In the genomic region with DNA sequence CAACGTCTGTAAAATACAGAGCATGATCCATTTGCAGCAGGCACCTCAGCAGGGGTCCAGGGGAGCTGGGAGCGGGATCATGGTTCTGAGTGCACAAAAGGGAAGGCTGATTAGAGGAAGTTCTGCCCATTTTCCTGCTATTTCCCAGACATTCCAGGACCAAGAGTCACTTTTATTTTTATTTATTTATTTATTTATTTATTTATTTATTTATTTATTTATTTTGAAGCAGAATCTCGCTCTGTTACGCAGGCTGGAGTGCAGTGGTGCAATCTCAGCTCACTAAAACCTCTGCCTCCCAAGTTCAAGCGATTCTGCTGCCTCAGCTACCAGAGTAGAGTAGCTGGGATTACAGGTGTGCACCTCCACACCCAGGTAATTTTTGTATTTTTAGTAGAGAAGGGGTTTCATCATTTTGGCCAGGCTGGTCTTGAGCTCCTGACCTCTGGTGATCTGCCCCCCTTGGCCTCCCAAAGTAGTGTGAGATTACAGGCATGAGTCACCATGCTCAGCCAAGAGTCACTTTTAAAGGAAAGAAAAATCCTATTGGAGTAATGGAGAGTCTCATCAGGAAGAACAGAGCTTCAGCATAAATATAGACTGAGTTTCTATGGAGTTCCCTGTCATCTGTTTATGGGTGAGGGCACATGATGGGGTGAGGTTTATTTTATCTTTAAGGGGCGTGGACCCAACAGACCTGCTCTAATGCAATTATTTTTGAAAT, we compare ENCODE assay signal across 20 cellular contexts.
"Had no signal": no experiment of that assay in that cellular context is flagged by ENCODE, and none has a peak within 500 bp of the region (broad histone marks: within the 10 kb centered on the region; RNA-seq: fewer than 3 reads in every experiment).

No MANE protein-coding gene starts in this region.

- H3K4me1 ChIP-seq: adrenal gland, parathyroid adenoma, tibial nerve had no signal

- ATAC-seq: activated naive CD4-positive, alpha-beta T cell treated with anti-CD3 and anti-CD28 coated beads, Interleukin-2, amount 50 U/mL, for 72 hours; left lobe of liver; naive thymus-derived CD4-positive, alpha-beta T cell had no signal

- H3K4me3 ChIP-seq: adrenal gland, cardiac muscle cell, tibial nerve had no signal

- H3K4me1 Mint-ChIP-seq: memory B cell; naive thymus-derived CD4-positive, alpha-beta T cell had no signal

- H3K27ac Mint-ChIP-seq: activated naive CD4-positive, alpha-beta T cell treated with anti-CD3 and anti-CD28 coated beads, Interleukin-2, amount 50 U/mL, for 72 hours; activated T-helper 1 cell treated with anti-CD3 and anti-CD28 coated beads, Interleukin-12 subunit alpha, Interleukin-12 subunit beta, Interleukin-2, Interleukin-4 antibody, amounts not matched to agents 30 ng/mL and 10 ng/mL and 1 ng/mL, durations not matched to agents 14 hours and 24 hours and 36 hours; memory B cell; naive thymus-derived CD4-positive, alpha-beta T cell had no signal

- H3K36me3 Mint-ChIP-seq: activated naive CD4-positive, alpha-beta T cell treated with anti-CD3 and anti-CD28 coated beads, Interleukin-2, amount 50 U/mL, for 72 hours; memory B cell had no signal

- H3K9ac ChIP-seq: parathyroid adenoma had no signal

- H3K27ac ChIP-seq: adrenal gland, cardiac muscle cell, neutrophil, parathyroid adenoma, tibial nerve, WERI-Rb-1 had no signal

- H3K4me3 Mint-ChIP-seq: activated T-helper 1 cell treated with anti-CD3 and anti-CD28 coated beads, Interleukin-12 subunit alpha, Interleukin-12 subunit beta, Interleukin-2, Interleukin-4 antibody, amounts not matched to agents 30 ng/mL and 10 ng/mL and 1 ng/mL, durations not matched to agents 14 hours and 24 hours and 36 hours; memory B cell; naive thymus-derived CD4-positive, alpha-beta T cell had no signal

- H3K27me3 ChIP-seq: adrenal gland, cardiac muscle cell, neutrophil, tibial nerve had no signal

- H3K36me3 ChIP-seq: adrenal gland, cardiac muscle cell, neutrophil, tibial nerve, WERI-Rb-1 had no signal

- H3K9me3 ChIP-seq: neutrophil had no signal

- DNase-seq: activated CD4-positive, alpha-beta T cell treated with anti-CD3 and anti-CD28 coated beads, Interleukin-2, amount 50 U/mL, for 48 hours; activated gamma-delta T cell treated with Interleukin-2 at 50 U/mL for 16 hours; activated T-cell treated with anti-CD3 and anti-CD28 coated beads for 4 hours; foreskin fibroblast; hypothalamus; islet precursor cell; naive thymus-derived CD4-positive, alpha-beta T cell; stimulated activated naive CD4-positive, alpha-beta T cell treated with Interleukin-2 at 50 U/mL for 16 hours; substantia nigra; WERI-Rb-1 had no signal

- FAIRE-seq: urothelium cell line had no signal
